2 cellular contexts compared by ENCODE assay signal in genomic region chr13:39012608-39013007, GRCh38.
A peak's percentile ranks its signal among the peaks of the same experiment; 100 is the strongest.
TF ChIP-seq lines count a peak whose summit lies in the region.

No MANE protein-coding gene starts in this region.

TF ChIP-seq in IMR-90, 13 proteins besides CTCF, POLR2A, EP300 and RAD21:
- no peak for TF ChIP-seq NFE2L2 (IDR thresholded peaks at IDR 0.05; ENCODE audit: low read depth, low read length)
- no peak for TF ChIP-seq CEBPB (IDR thresholded peaks at IDR 0.05; ENCODE audit: low read depth, low read length)
- no peak for TF ChIP-seq RCOR1 (IDR thresholded peaks at IDR 0.05; ENCODE audit: insufficient replicate concordance, low read length)
- TF ChIP-seq ELK1 (IDR thresholded peaks at IDR 0.05; ENCODE audit: borderline replicate concordance, low read depth, low read length) = no peak
- no peak for TF ChIP-seq MAZ (IDR thresholded peaks at IDR 0.05; ENCODE audit: borderline replicate concordance, low read depth, low read length)
- no peak for TF ChIP-seq MXI1 (IDR thresholded peaks at IDR 0.05; ENCODE audit: borderline replicate concordance, low read depth, low read length)
- no peak for TF ChIP-seq CHD1 (IDR thresholded peaks at IDR 0.05; ENCODE audit: low read depth, low read length)
- no peak for TF ChIP-seq SMC3 (IDR thresholded peaks at IDR 0.05; ENCODE audit: low read depth, low read length)
- no peak for TF ChIP-seq USF2 (IDR thresholded peaks at IDR 0.05; ENCODE audit: low read depth, low read length)
- no peak for TF ChIP-seq RFX5 (IDR thresholded peaks at IDR 0.05; ENCODE audit: low read depth, low read length)
- TF ChIP-seq BHLHE40 (IDR thresholded peaks at IDR 0.05; ENCODE audit: low read depth, low read length) = no peak
- no peak for TF ChIP-seq MAFK (IDR thresholded peaks at IDR 0.05; ENCODE audit: low read depth, low read length)
- TF ChIP-seq FOS (IDR thresholded peaks at IDR 0.05; ENCODE audit: low read depth, low read length) = no peak

TF ChIP-seq in HepG2, 621 proteins besides CTCF, POLR2A, EP300 and RAD21:
- TF ChIP-seq ZKSCAN8 (CRISPR knock-in tag; IDR thresholded peaks at IDR 0.05; ENCODE audit: borderline replicate concordance) (no peak), ZBTB10 (CRISPR knock-in tag; IDR thresholded peaks at IDR 0.05; ENCODE audit: borderline replicate concordance) (no peak), ZBTB46 (CRISPR knock-in tag; IDR thresholded peaks at IDR 0.05; ENCODE audit: borderline replicate concordance) (no peak), STAG1 (CRISPR knock-in tag; IDR thresholded peaks at IDR 0.05) (0 out of 2 replicates have a peak, but pooled peaks have one; percentile 5), REL (CRISPR knock-in tag; conservative IDR thresholded peaks at IDR 0.05) (no peak), ATF6 (CRISPR knock-in tag; conservative IDR thresholded peaks at IDR 0.05) (no peak)
